ENCODE assay signal across 13 cellular contexts in genomic region chr9:124345063-124345462, GRCh38.
"Had no signal": no experiment of that assay in that cellular context is flagged by ENCODE, and none has a peak within 500 bp of the region (broad histone marks: within the 10 kb centered on the region; RNA-seq: fewer than 3 reads in every experiment).

No MANE protein-coding gene starts in this region.

- H3K27me3 Mint-ChIP-seq: activated naive CD8-positive, alpha-beta T cell had no signal

- H3K27me3 ChIP-seq: dorsolateral prefrontal cortex had no signal

- DNase-seq: activated CD4-positive, CD25-positive, alpha-beta regulatory T cell; activated effector memory CD4-positive, alpha-beta T cell treated with Interleukin-2 at 50 U/mL for 16 hours; amygdala; small intestine; stimulated activated naive CD4-positive, alpha-beta T cell; substantia nigra; trophoblast cell had no signal

- H2AFZ ChIP-seq: parathyroid adenoma had no signal

- H3K36me3 Mint-ChIP-seq: activated naive CD8-positive, alpha-beta T cell had no signal

- H3K4me3 ChIP-seq: dorsolateral prefrontal cortex had no signal

- H3K4me1 ChIP-seq: parathyroid adenoma had no signal

- H3K9ac ChIP-seq: parathyroid adenoma had no signal

- H3K4me3 Mint-ChIP-seq: activated naive CD8-positive, alpha-beta T cell; nephron had no signal

- H3K27ac Mint-ChIP-seq: activated naive CD8-positive, alpha-beta T cell; nephron had no signal

- ATAC-seq: esophagus mucosa, SK-N-SH treated with all-trans-retinoic acid at 6 μM for 48 hours had no signal

- H3K9me3 Mint-ChIP-seq: nephron had no signal

- H3K27ac ChIP-seq: parathyroid adenoma had no signal
